16 cellular contexts compared by ENCODE assay signal in the genomic region with DNA sequence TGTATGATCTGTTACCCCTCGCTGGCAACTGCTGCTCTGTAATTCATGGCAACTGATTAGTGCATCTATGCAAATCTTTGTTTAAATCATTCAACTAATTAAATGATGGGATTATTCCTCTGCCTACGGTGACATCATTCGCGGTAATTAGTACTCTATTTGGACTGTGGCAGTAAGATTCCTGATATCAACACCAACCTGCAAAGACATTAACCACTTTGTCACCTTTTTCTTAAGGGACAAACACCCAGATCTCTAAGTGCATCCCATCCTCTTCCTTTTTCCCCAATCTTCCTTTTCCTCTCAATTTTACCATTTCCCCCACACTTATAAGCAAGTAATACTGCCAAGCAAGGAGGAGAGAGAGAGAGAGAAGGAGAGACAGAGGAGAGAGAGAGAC. TPM values are rescaled to one million over a fixed set of nuclear protein-coding genes. Genes with fewer than 3 reads are reported as not detected.
DNase-seq lines count a peak whose midpoint lies in the region; ATAC-seq and TF ChIP-seq lines count a peak whose summit lies in the region.
"Had no signal": no experiment of that assay in that cellular context is flagged by ENCODE, and none has a peak within 500 bp of the region (broad histone marks: within the 10 kb centered on the region; RNA-seq: fewer than 3 reads in every experiment).

No MANE protein-coding gene starts in this region.

- H3K4me3 ChIP-seq in left ventricle myocardium inferior (peak overlapping the region; percentile 46), dorsolateral prefrontal cortex (peak overlapping the region; percentile 8 to 85 (median 69)), vagina (peak overlapping the region; percentile 2 to 15)

- TF ChIP-seq CTCF in left ventricle myocardium inferior (IDR thresholded peaks at IDR 0.05; ENCODE audit: borderline replicate concordance) (no peak), dorsolateral prefrontal cortex (IDR thresholded peaks at IDR 0.05 in 54 of 56, conservative IDR thresholded peaks at IDR 0.05 in 2 of 56; ENCODE audit: low read depth in 1 of 56, partially characterized antibody in 56 of 56) (no peak), nephron progenitor cell (IDR thresholded peaks at IDR 0.05) (no peak), vagina (IDR thresholded peaks at IDR 0.05) (no peak)

- ATAC-seq in left ventricle myocardium superior = no peak

- H3K4me1 ChIP-seq in left ventricle myocardium inferior (peaks cover 23% of the 10 kb centered on the region), vagina (peaks cover 4% of the 10 kb centered on the region)

- H3K4me1 Mint-ChIP-seq in nephron progenitor cell = peaks cover 72% of the 10 kb centered on the region

- intact Hi-C loops in left ventricle myocardium inferior (cut with micrococcal nuclease) (no loop called here), left ventricle myocardium superior (cut with micrococcal nuclease) (no loop called here), dorsolateral prefrontal cortex (cut with DNase I) (no loop called here), vagina (cut with DNase I) (no loop called here)

- TF ChIP-seq POLR2A in vagina (IDR thresholded peaks at IDR 0.05) = no peak

- H3K9me3 ChIP-seq in left ventricle myocardium inferior (replicated peaks) (no peaks in the 10 kb centered on the region), vagina (no peaks in the 10 kb centered on the region)
- H3K9me3 ChIP-seq: esophagus squamous epithelium had no signal

- H3K36me3 ChIP-seq in left ventricle myocardium inferior = no peaks in the 10 kb centered on the region
- no peaks in the 10 kb centered on the region for H3K36me3 ChIP-seq in vagina
- H3K36me3 ChIP-seq: esophagus squamous epithelium had no signal

- H3K27ac ChIP-seq in left ventricle myocardium inferior (replicated peaks) (peak overlapping the region; percentile 76), dorsolateral prefrontal cortex (peak overlapping the region in 58 of 59 donors; percentile 60 to 97 (median 90)), vagina (peak overlapping the region; percentile 82)

- H3K9me3 Mint-ChIP-seq in nephron progenitor cell = no peaks in the 10 kb centered on the region

- DNase-seq in left ventricle myocardium inferior = no peak
- DNase-seq in left ventricle myocardium superior = no peak
- DNase-seq in dorsolateral prefrontal cortex = no peak
- DNase-seq in nephron progenitor cell = no peak
- no peak for DNase-seq in vagina (ENCODE audit: extremely low spot score in 2 of 2)
- DNase-seq in KG1 (lab: John Stamatoyannopoulos, UW) = no peak
- no peak for DNase-seq in C1 segment of cervical spinal cord (lab: John Stamatoyannopoulos, UW)
- no peak for DNase-seq in UCSD-AML1 (lab: John Stamatoyannopoulos, UW; ENCODE audit: unreplicated experiment)
- DNase-seq: activated naive CD4-positive, alpha-beta T cell treated with anti-CD3 and anti-CD28 coated beads, Interleukin-2, amount 50 U/mL, for 16 hours; esophagus squamous epithelium; GOT3; kidney glomerular epithelial cell; NCI-H1436 treated with DMSO at 0.1 percent for 48 hours; NCI-H510A treated with DMSO at 0.1 percent for 48 hours; stimulated activated CD4-positive, alpha-beta T cell treated with anti-CD3 and anti-CD28 coated beads, Interleukin-12 subunit alpha, Interleukin-12 subunit beta, amount 100 ng/mL, for 4 hours; stimulated activated naive CD4-positive, alpha-beta T cell had no signal

- H3K36me3 Mint-ChIP-seq in nephron progenitor cell (ENCODE audit: low read depth) = no peaks in the 10 kb centered on the region

- peaks cover 74% of the 10 kb centered on the region for H3K27me3 Mint-ChIP-seq in nephron progenitor cell (ENCODE audit: low read depth, poor library complexity)

- H3K27me3 ChIP-seq in left ventricle myocardium inferior (ENCODE audit: low read depth) (peaks cover 84% of the 10 kb centered on the region), dorsolateral prefrontal cortex (peaks cover 0 to 30% (median 0%) of the 10 kb centered on the region in 45 donors), vagina (no peaks in the 10 kb centered on the region)

- peak overlapping the region; percentile 35 for H3K4me3 Mint-ChIP-seq in nephron progenitor cell

- no peak overlapping the region for H3K27ac Mint-ChIP-seq in nephron progenitor cell

RNA-seq across cellular contexts. Expression of a gene that starts 2.4 kb away (rescaled TPM):
- total RNA-seq in left ventricle myocardium inferior = 1.5 TPM
- total RNA-seq in left ventricle myocardium superior = 2.6 TPM
- 100 to 1,000 TPM; 136 to 490 (median 292) TPM for total RNA-seq in dorsolateral prefrontal cortex
- total RNA-seq in vagina = 73.7 TPM

Comparison
In these comparisons a context has a peak if more than half of its experiments do, and no peak if none do; other contexts are left out.
1. H3K4me3 ChIP-seq: peak in every context shown above with its lines; median percentile 69 in dorsolateral prefrontal cortex; 46 in left ventricle myocardium inferior; 8 in vagina.
2. RNA of a gene that starts 2.4 kb away (total RNA-seq): 136 to 490 TPM in dorsolateral prefrontal cortex and 73.7 TPM in vagina (single experiment); 2.6 TPM in left ventricle myocardium superior (single experiment) and 1.5 TPM in left ventricle myocardium inferior (single experiment); every median in the first group is over 10 times any median in the second.
3. Peak in every context shown above with its lines, with median percentiles within 50 percentile points of each other: H3K27ac ChIP-seq.